ENCODE assay signal across 1 cellular context in genomic region chr1:23558140-23558871, GRCh38.
TF ChIP-seq lines count a peak whose summit lies in the region.

No MANE protein-coding gene starts in this region.

TF ChIP-seq in HepG2, 621 proteins besides CTCF, POLR2A, EP300 and RAD21 (continued from another document and continues in another):
- TF ChIP-seq PRDM4 (CRISPR knock-in tag; IDR thresholded peaks at IDR 0.05; ENCODE audit: borderline replicate concordance), result no peak
- TF ChIP-seq ZNF30 (CRISPR knock-in tag; IDR thresholded peaks at IDR 0.05), result no peak
- no peak for TF ChIP-seq HNRNPUL1 (IDR thresholded peaks at IDR 0.05; ENCODE audit: low read depth, low read length)
- no peak for TF ChIP-seq SRF (IDR thresholded peaks at IDR 0.05; ENCODE audit: low read depth, low read length)
- no peak for TF ChIP-seq CC2D1A (CRISPR knock-in tag; IDR thresholded peaks at IDR 0.05)
- TF ChIP-seq ZNF607 (CRISPR knock-in tag; IDR thresholded peaks at IDR 0.05; ENCODE audit: borderline replicate concordance), result no peak
- no peak for TF ChIP-seq ZNF816 (CRISPR knock-in tag; IDR thresholded peaks at IDR 0.05; ENCODE audit: borderline replicate concordance)
- no peak for TF ChIP-seq HDAC6 (IDR thresholded peaks at IDR 0.05; ENCODE audit: low read depth, low read length)
- peak; percentile 55 for TF ChIP-seq TEAD3 (CRISPR knock-in tag; optimal IDR thresholded peaks at IDR 0.05; ENCODE audit: borderline replicate concordance)
- 0 out of 2 replicates have a peak, but pooled peaks have one; percentile 30 for TF ChIP-seq ZFP1 (CRISPR knock-in tag; IDR thresholded peaks at IDR 0.05)
- no peak for TF ChIP-seq HHEX (CRISPR knock-in tag; IDR thresholded peaks at IDR 0.05)
- peak; percentile 19; the same call in 1 of the 2 replicates for TF ChIP-seq FOXO1 (CRISPR knock-in tag; IDR thresholded peaks at IDR 0.05)
- TF ChIP-seq NFYC (CRISPR knock-in tag; IDR thresholded peaks at IDR 0.05), result no peak
- 0 out of 2 replicates have a peak, but pooled peaks have one; percentile 25 for TF ChIP-seq ZNF121 (CRISPR knock-in tag; IDR thresholded peaks at IDR 0.05)
- no peak for TF ChIP-seq ZFP36 (IDR thresholded peaks at IDR 0.05; ENCODE audit: borderline replicate concordance, low read depth, low read length, partially characterized antibody)
- no peak for TF ChIP-seq HOXD1 (CRISPR knock-in tag; IDR thresholded peaks at IDR 0.05)
- peak; percentile 92 for TF ChIP-seq ZNF687 (CRISPR knock-in tag; IDR thresholded peaks at IDR 0.05)
- no peak for TF ChIP-seq PAF1 (CRISPR knock-in tag; IDR thresholded peaks at IDR 0.05)
- TF ChIP-seq ZNF580 (CRISPR knock-in tag; IDR thresholded peaks at IDR 0.05; ENCODE audit: borderline replicate concordance, low read depth), result peak; percentile 37; the same call in 1 of the 2 replicates
- no peak for TF ChIP-seq ZNF839 (CRISPR knock-in tag; IDR thresholded peaks at IDR 0.05; ENCODE audit: borderline replicate concordance)
- no peak; the same call in 1 of the 2 replicates for TF ChIP-seq NRL (CRISPR knock-in tag; IDR thresholded peaks at IDR 0.05; ENCODE audit: borderline replicate concordance)
- TF ChIP-seq YEATS2 (CRISPR knock-in tag; IDR thresholded peaks at IDR 0.05; ENCODE audit: borderline replicate concordance), result peak; percentile 40; the same call in 1 of the 2 replicates
- TF ChIP-seq, protein P1, sequence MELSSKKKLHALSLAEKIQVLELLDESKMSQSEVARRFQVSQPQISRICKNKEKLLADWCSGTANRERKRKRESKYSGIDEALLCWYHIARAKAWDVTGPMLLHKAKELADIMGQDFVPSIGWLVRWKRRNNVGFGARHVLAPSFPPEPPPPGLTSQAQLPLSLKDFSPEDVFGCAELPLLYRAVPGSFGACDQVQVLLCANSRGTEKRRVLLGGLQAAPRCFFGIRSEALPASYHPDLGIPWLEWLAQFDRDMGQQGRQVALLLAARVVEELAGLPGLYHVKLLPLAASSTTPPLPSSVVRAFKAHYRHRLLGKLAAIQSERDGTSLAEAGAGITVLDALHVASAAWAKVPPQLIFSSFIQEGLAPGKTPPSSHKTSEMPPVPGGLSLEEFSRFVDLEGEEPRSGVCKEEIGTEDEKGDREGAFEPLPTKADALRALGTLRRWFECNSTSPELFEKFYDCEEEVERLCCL (CRISPR knock-in tag; IDR thresholded peaks at IDR 0.05; ENCODE audit: borderline replicate concordance), result no peak
- TF ChIP-seq ZSCAN12 (CRISPR knock-in tag; IDR thresholded peaks at IDR 0.05), result 0 out of 2 replicates have a peak, but pooled peaks have one; percentile 12
- TF ChIP-seq, protein P2, sequence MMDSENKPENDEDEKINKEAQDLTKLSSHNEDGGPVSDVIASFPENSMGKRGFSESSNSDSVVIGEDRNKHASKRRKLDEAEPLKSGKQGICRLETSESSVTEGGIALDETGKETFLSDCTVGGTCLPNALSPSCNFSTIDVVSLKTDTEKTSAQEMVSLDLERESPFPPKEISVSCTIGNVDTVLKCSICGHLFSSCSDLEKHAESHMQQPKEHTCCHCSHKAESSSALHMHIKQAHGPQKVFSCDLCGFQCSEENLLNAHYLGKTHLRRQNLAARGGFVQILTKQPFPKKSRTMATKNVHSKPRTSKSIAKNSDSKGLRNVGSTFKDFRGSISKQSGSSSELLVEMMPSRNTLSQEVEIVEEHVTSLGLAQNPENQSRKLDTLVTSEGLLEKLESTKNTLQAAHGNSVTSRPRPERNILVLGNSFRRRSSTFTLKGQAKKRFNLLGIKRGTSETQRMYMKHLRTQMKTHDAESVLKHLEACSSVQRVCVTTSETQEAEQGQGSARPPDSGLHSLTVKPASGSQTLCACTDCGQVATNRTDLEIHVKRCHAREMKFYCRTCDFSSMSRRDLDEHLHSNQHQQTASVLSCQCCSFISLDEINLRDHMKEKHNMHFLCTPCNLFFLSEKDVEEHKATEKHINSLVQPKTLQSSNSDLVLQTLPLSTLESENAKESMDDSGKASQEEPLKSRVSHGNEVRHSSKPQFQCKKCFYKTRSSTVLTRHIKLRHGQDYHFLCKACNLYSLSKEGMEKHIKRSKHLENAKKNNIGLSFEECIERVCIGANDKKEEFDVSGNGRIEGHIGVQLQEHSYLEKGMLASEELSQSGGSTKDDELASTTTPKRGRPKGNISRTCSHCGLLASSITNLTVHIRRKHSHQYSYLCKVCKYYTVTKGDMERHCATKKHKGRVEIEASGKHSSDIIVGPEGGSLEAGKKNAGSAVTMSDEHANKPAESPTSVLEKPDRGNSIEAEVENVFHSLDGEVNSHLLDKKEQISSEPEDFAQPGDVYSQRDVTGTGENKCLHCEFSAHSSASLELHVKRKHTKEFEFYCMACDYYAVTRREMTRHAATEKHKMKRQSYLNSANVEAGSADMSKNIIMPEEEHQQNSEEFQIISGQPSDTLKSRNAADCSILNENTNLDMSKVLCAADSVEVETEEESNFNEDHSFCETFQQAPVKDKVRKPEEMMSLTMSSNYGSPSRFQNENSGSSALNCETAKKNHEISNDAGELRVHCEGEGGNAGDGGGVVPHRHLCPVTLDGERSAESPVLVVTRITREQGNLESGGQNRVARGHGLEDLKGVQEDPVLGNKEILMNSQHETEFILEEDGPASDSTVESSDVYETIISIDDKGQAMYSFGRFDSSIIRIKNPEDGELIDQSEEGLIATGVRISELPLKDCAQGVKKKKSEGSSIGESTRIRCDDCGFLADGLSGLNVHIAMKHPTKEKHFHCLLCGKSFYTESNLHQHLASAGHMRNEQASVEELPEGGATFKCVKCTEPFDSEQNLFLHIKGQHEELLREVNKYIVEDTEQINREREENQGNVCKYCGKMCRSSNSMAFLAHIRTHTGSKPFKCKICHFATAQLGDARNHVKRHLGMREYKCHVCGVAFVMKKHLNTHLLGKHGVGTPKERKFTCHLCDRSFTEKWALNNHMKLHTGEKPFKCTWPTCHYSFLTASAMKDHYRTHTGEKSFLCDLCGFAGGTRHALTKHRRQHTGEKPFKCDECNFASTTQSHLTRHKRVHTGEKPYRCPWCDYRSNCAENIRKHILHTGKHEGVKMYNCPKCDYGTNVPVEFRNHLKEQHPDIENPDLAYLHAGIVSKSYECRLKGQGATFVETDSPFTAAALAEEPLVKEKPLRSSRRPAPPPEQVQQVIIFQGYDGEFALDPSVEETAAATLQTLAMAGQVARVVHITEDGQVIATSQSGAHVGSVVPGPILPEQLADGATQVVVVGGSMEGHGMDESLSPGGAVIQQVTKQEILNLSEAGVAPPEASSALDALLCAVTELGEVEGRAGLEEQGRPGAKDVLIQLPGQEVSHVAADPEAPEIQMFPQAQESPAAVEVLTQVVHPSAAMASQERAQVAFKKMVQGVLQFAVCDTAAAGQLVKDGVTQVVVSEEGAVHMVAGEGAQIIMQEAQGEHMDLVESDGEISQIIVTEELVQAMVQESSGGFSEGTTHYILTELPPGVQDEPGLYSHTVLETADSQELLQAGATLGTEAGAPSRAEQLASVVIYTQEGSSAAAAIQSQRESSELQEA (CRISPR knock-in tag; IDR thresholded peaks at IDR 0.05; ENCODE audit: not compliant biosample characterization), result no peak
- TF ChIP-seq ZNF496 (CRISPR knock-in tag; IDR thresholded peaks at IDR 0.05; ENCODE audit: insufficient replicate concordance), result no peak
- TF ChIP-seq ZNF256 (CRISPR knock-in tag; conservative IDR thresholded peaks at IDR 0.05), result no peak
- no peak for TF ChIP-seq RNF219 (CRISPR knock-in tag; IDR thresholded peaks at IDR 0.05)
- TF ChIP-seq, protein P3, sequence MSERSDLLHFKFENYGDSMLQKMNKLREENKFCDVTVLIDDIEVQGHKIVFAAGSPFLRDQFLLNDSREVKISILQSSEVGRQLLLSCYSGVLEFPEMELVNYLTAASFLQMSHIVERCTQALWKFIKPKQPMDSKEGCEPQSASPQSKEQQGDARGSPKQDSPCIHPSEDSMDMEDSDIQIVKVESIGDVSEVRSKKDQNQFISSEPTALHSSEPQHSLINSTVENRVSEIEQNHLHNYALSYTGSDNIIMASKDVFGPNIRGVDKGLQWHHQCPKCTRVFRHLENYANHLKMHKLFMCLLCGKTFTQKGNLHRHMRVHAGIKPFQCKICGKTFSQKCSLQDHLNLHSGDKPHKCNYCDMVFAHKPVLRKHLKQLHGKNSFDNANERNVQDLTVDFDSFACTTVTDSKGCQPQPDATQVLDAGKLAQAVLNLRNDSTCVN (CRISPR knock-in tag; IDR thresholded peaks at IDR 0.05; ENCODE audit: borderline replicate concordance), result no peak
- peak; percentile 51 for TF ChIP-seq MAZ (IDR thresholded peaks at IDR 0.05; ENCODE audit: borderline replicate concordance, low read depth, low read length)
- TF ChIP-seq MAZ (CRISPR knock-in tag; IDR thresholded peaks at IDR 0.05; ENCODE audit: low read depth), result peak; percentile 76; the same call in 1 of the 2 replicates
- TF ChIP-seq KDM3A (CRISPR knock-in tag; IDR thresholded peaks at IDR 0.05; ENCODE audit: low read depth), result peak; percentile 66
- 0 out of 2 replicates have a peak, but pooled peaks have one; percentile 67 for TF ChIP-seq ZNF44 (CRISPR knock-in tag; IDR thresholded peaks at IDR 0.05)
- TF ChIP-seq RFX5 (IDR thresholded peaks at IDR 0.05; ENCODE audit: low read depth, low read length), result 0 out of 2 replicates have a peak, but pooled peaks have one; percentile 10
- TF ChIP-seq KDM1A (CRISPR knock-in tag; IDR thresholded peaks at IDR 0.05), result no peak
- 0 out of 2 replicates have a peak, but pooled peaks have one; percentile 14 for TF ChIP-seq ZNF414 (CRISPR knock-in tag; IDR thresholded peaks at IDR 0.05)
- TF ChIP-seq, protein P4, sequence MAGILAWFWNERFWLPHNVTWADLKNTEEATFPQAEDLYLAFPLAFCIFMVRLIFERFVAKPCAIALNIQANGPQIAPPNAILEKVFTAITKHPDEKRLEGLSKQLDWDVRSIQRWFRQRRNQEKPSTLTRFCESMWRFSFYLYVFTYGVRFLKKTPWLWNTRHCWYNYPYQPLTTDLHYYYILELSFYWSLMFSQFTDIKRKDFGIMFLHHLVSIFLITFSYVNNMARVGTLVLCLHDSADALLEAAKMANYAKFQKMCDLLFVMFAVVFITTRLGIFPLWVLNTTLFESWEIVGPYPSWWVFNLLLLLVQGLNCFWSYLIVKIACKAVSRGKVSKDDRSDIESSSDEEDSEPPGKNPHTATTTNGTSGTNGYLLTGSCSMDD (CRISPR knock-in tag; IDR thresholded peaks at IDR 0.05), result no peak
- no peak for TF ChIP-seq ZKSCAN1 (IDR thresholded peaks at IDR 0.05; ENCODE audit: low read length)
